Comparison of ENCODE assay signal across 26 cellular contexts in genomic region chr1:201376107-201376463, GRCh38. TPM values are rescaled to one million over a fixed set of nuclear protein-coding genes. Genes with fewer than 3 reads are reported as not detected.
DNase-seq lines count a peak whose midpoint lies in the region; ATAC-seq and TF ChIP-seq lines count a peak whose summit lies in the region.
"Had no signal": no experiment of that assay in that cellular context is flagged by ENCODE, and none has a peak within 500 bp of the region (broad histone marks: within the 10 kb centered on the region; RNA-seq: fewer than 3 reads in every experiment).

No MANE protein-coding gene starts in this region.

- no peak overlapping the region for H3K4ac ChIP-seq in trophoblast cell (ENCODE audit: low read depth, low read length)

- H4K91ac ChIP-seq in trophoblast cell (ENCODE audit: low read depth, low read length): peak overlapping the region; percentile 67

- no peaks in the 10 kb centered on the region for H3K9me3 ChIP-seq in iPS-20b (ENCODE audit: insufficient read depth, low read depth, low read length)
- H3K9me3 ChIP-seq in trophoblast cell (ENCODE audit: insufficient read depth, low read depth, low read length): no peaks in the 10 kb centered on the region
- H3K9me3 ChIP-seq: colonic mucosa, Peyer's patch, SJSA1, testis, vagina had no signal

- H2BK120ac ChIP-seq in trophoblast cell (ENCODE audit: insufficient read depth, low read length, poor library complexity): peak overlapping the region; percentile 28

- H3K4me1 ChIP-seq in iPS-20b (ENCODE audit: insufficient read depth, low read length) (peaks cover 32% of the 10 kb centered on the region), trophoblast cell (ENCODE audit: control insufficient read depth in 1 of 2, insufficient read depth in 2 of 2, low read length in 2 of 2) (peaks cover 23 to 31% of the 10 kb centered on the region in 2 experiments)
- H3K4me1 ChIP-seq: colonic mucosa, Peyer's patch, SJSA1, testis, vagina had no signal

- DNase-seq in NCI-H82 (lab: John Stamatoyannopoulos, UW) (peak; percentile 93), NCI-H82 treated with DMSO at 0.1 percent for 48 hours (lab: John Stamatoyannopoulos, UW; ENCODE audit: unreplicated experiment) (no peak), WTC11 (ENCODE audit: low spot score) (no peak), trophoblast cell (no peak), lower leg skin (ENCODE audit: low spot score in 2 of 2) (no peak), NCI-H526 treated with DMSO at 0.1 percent for 48 hours (lab: John Stamatoyannopoulos, UW) (no peak)
- DNase-seq: activated CD4-positive, alpha-beta T cell treated with anti-CD3 and anti-CD28 coated beads, Interleukin-2, amount 50 U/mL, for 4 hours; activated naive CD4-positive, alpha-beta T cell treated with Interleukin-2 at 50 U/mL for 16 hours; effector memory CD8-positive, alpha-beta T cell; head of caudate nucleus; NCI-H1105; NCI-H1930; T-cell; testis had no signal

- no peaks in the 10 kb centered on the region for H3K36me3 Mint-ChIP-seq in WTC11
- H3K36me3 Mint-ChIP-seq: CD14-positive monocyte, T-cell had no signal

- no peaks in the 10 kb centered on the region for H3K27me3 ChIP-seq in iPS-20b (ENCODE audit: insufficient read depth, low read length)
- H3K27me3 ChIP-seq in trophoblast cell (ENCODE audit: insufficient read depth, low read length): no peaks in the 10 kb centered on the region
- H3K27me3 ChIP-seq: Peyer's patch, testis, vagina had no signal

- H3K9me3 Mint-ChIP-seq in WTC11: no peaks in the 10 kb centered on the region
- H3K9me3 Mint-ChIP-seq: activated T-cell treated with anti-CD3 and anti-CD28 coated beads, Interleukin-2, amount 50 U/mL, for 72 hours; CD14-positive monocyte; effector memory CD8-positive, alpha-beta T cell; T-cell had no signal

- H3K27ac ChIP-seq in iPS-20b (ENCODE audit: low read length) (peak overlapping the region; percentile 79), trophoblast cell (ENCODE audit: low read depth, low read length) (peak overlapping the region; percentile 87)
- H3K27ac ChIP-seq: 22Rv1, colonic mucosa, Peyer's patch, SJSA1, testis, vagina had no signal

- peak overlapping the region; percentile 12 for H3K18ac ChIP-seq in trophoblast cell (ENCODE audit: low read length)

- H4K12ac ChIP-seq in trophoblast cell (ENCODE audit: low read depth, low read length): no peak overlapping the region

- CTCF ChIA-PET in WTC11 (lab: Charles Lee): interaction anchor here (0.6 to 5.6 kb wide), 28 partner anchors 10 to 404 kb away, joined by 3 to 82 read pairs (median 7); partner anchors contain the start of genes CACNA1S, LAD1, PHLDA3 and PKP1

- H4K8ac ChIP-seq in trophoblast cell (ENCODE audit: low read depth, low read length): no peak overlapping the region

- WGBS in trophoblast cell (ENCODE audit: extremely low coverage, insufficient coverage, insufficient read length): no CpG with 5 or more reads among the region's 4 CpGs
- 34 to 47% methylated on average over 4 of the region's 4 CpGs for WGBS in lower leg skin, 2 donors

- POLR2A ChIA-PET in WTC11 (lab: Charles Lee): interaction anchor here (0.8 to 1.8 kb wide), 3 partner anchors 15 to 116 kb away, joined by 4 to 5 read pairs (median 4); no protein-coding TSS in a partner anchor

- TF ChIP-seq CTCF in WTC11 (IDR thresholded peaks at IDR 0.05): no peak
- TF ChIP-seq CTCF in lower leg skin (IDR thresholded peaks at IDR 0.05): no peak

- peak overlapping the region; percentile 71; the same call in 1 of the 2 replicates for H3K9ac ChIP-seq in iPS-20b (ENCODE audit: low read depth, low read length)
- H3K9ac ChIP-seq in trophoblast cell (ENCODE audit: low read length): no peak overlapping the region

- H3K27ac Mint-ChIP-seq in WTC11: peak overlapping the region; percentile 98
- H3K27ac Mint-ChIP-seq: activated T-cell treated with anti-CD3 and anti-CD28 coated beads, Interleukin-2, amount 50 U/mL, for 72 hours; effector memory CD8-positive, alpha-beta T cell; T-cell had no signal

- H3K27me3 Mint-ChIP-seq in WTC11 (ENCODE audit: low read depth): peaks cover 7% of the 10 kb centered on the region; the same call in 1 of the 2 replicates

- H3K79me1 ChIP-seq in trophoblast cell (ENCODE audit: low read length): peaks cover 19% of the 10 kb centered on the region

- H3K4me3 ChIP-seq in iPS-20b (ENCODE audit: low read length) (peak overlapping the region; percentile 42; the same call in 1 of the 2 replicates), trophoblast cell (ENCODE audit: low read depth, low read length) (no peak overlapping the region), lower leg skin (ENCODE audit: low read depth, poor library complexity, severe bottlenecking) (no peak overlapping the region)
- H3K4me3 ChIP-seq: colonic mucosa, Peyer's patch, SJSA1, testis, vagina had no signal

- H2AFZ ChIP-seq in trophoblast cell (ENCODE audit: insufficient read depth, low read length, poor library complexity): no peak overlapping the region

- peaks cover 58% of the 10 kb centered on the region for H3K4me1 Mint-ChIP-seq in WTC11
- H3K4me1 Mint-ChIP-seq: CD14-positive monocyte, T-cell had no signal

- peak overlapping the region; percentile 19 for H2BK5ac ChIP-seq in trophoblast cell (ENCODE audit: low read depth, low read length, poor library complexity)

- no peak overlapping the region for H3K23ac ChIP-seq in trophoblast cell (ENCODE audit: low read length)

- H3K36me3 ChIP-seq in iPS-20b (ENCODE audit: insufficient read depth, low read depth, low read length) (no peaks in the 10 kb centered on the region), trophoblast cell (ENCODE audit: control insufficient read depth in 1 of 2, insufficient read depth in 2 of 2, low read length in 2 of 2) (no peaks in the 10 kb centered on the region)
- H3K36me3 ChIP-seq: colonic mucosa, Peyer's patch, SJSA1, vagina had no signal

- H2BK12ac ChIP-seq in trophoblast cell (ENCODE audit: low read length): peak overlapping the region; percentile 34

- H3K4me2 ChIP-seq in trophoblast cell (ENCODE audit: low read length): peak overlapping the region; percentile 42

- H3K14ac ChIP-seq in trophoblast cell (ENCODE audit: low read length): peak overlapping the region; percentile 40

- TF ChIP-seq POLR2A in lower leg skin (IDR thresholded peaks at IDR 0.05): no peak

- ATAC-seq in WTC11 (no peak), GM21786 (IDR thresholded peaks at IDR 0.05; ENCODE audit: unreplicated experiment) (no peak)
- ATAC-seq: activated T-cell treated with anti-CD3 and anti-CD28 coated beads, Interleukin-2, amount 50 U/mL, for 72 hours; effector memory CD8-positive, alpha-beta T cell; stimulated activated naive CD8-positive, alpha-beta T cell treated with anti-CD3 and anti-CD28 coated beads, Interleukin-15, Interleukin-2, amounts not matched to agents 100 U/mL and 50 U/mL, for 24 hours; T-cell had no signal

- intact Hi-C loops in lower leg skin (cut with DNase I; ENCODE audit: low total_unique reads): no loop called here

- H2AK5ac ChIP-seq in trophoblast cell (ENCODE audit: low read length): peak overlapping the region; percentile 17

- no peaks in the 10 kb centered on the region for H3K79me2 ChIP-seq in trophoblast cell (ENCODE audit: control insufficient read depth, insufficient read depth, low read length, poor library complexity)

- H3K4me3 Mint-ChIP-seq in WTC11: peak overlapping the region; percentile 31
- H3K4me3 Mint-ChIP-seq: activated T-cell treated with anti-CD3 and anti-CD28 coated beads, Interleukin-2, amount 50 U/mL, for 72 hours; CD14-positive monocyte; effector memory CD8-positive, alpha-beta T cell; T-cell had no signal

TF ChIP-seq in WTC11, 78 proteins besides CTCF, POLR2A, EP300 and RAD21:
- TF ChIP-seq GTF2I (CRISPR knock-in tag; conservative IDR thresholded peaks at IDR 0.05): peak; percentile 54; the same call in 1 of the 2 replicates
- no peak for TF ChIP-seq SMAD4 (CRISPR knock-in tag; IDR thresholded peaks at IDR 0.05)

RNA-seq across cellular contexts. Expression of gene TNNT2, which starts 1.4 kb away (rescaled TPM):
- total RNA-seq in WTC11 (2021) (6.1 to 10.1 TPM (median 7.9 TPM) in 3 replicates), lower leg skin (10 to 100 TPM in 3 of 4 donors, 1 to 10 TPM in 1; 6.6 to 28.3 (median 20.5) TPM)
- 32.3 and 32.7 TPM in 2 replicates for polyA plus RNA-seq in trophoblast cell (2013)
- total RNA-seq: activated T-cell treated with anti-CD3 and anti-CD28 coated beads, Interleukin-2, amount 50 U/mL, for 72 hours; posterior vena cava; SJSA1; T-cell had no signal
- polyA plus RNA-seq: CD14-positive monocyte had no signal

RNA-seq across cellular contexts. Expression of gene LAD1, which starts 23.0 kb away (rescaled TPM):
- total RNA-seq in WTC11 (2021): 14.5 to 15.6 TPM (median 14.9 TPM) in 3 replicates
- polyA plus RNA-seq in trophoblast cell (2013): 28.6 and 30.4 TPM in 2 replicates
- 100 to 1,000 TPM; 271 to 336 (median 291) TPM for total RNA-seq in lower leg skin
- total RNA-seq: activated T-cell treated with anti-CD3 and anti-CD28 coated beads, Interleukin-2, amount 50 U/mL, for 72 hours; SJSA1 had no signal
- polyA plus RNA-seq: CD14-positive monocyte had no signal

RNA-seq across cellular contexts. Expression of gene TNNI1, which starts 45.4 kb away (rescaled TPM):
- 0.34 to 0.50 TPM (median 0.44 TPM) in 3 replicates for total RNA-seq in WTC11 (2021)
- 0.75 and 0.90 TPM in 2 replicates for polyA plus RNA-seq in trophoblast cell (2013)
- total RNA-seq in lower leg skin: not detected
- total RNA-seq: activated T-cell treated with anti-CD3 and anti-CD28 coated beads, Interleukin-2, amount 50 U/mL, for 72 hours; colonic mucosa; esophagus mucosa; posterior vena cava; SJSA1; T-cell; vagina had no signal
- polyA plus RNA-seq: CD14-positive monocyte had no signal

Comparison
In these comparisons a context has a peak if more than half of its experiments do, and no peak if none do; other contexts are left out.
1. RNA of gene LAD1, which starts 23.0 kb away (total RNA-seq): 271 to 336 TPM in lower leg skin; 14.5 to 15.6 TPM in WTC11; every median in the first group is over 10 times any median in the second.